In genomic region chr15:80152896-80153876, GRCh38 we compare ENCODE assay signal across 8 cellular contexts. TPM values are rescaled to one million over a fixed set of nuclear protein-coding genes. Genes with fewer than 3 reads are reported as not detected.
DNase-seq lines count a peak whose midpoint lies in the region; ATAC-seq and TF ChIP-seq lines count a peak whose summit lies in the region.

Gene FAH (plus strand): TSS chr15:80152999. CDS start chr15:80153055, 56 bp downstream.

- POLR2A ChIA-PET in A673 (lab: Charles Lee; ENCODE audit: low non-redundant PET) = no interaction called here

- no TSS peak for BruUV-seq in A673 (replicated peaks; lab: Mats Ljungman, UMichigan)

- peak within 1 kb of the TSS; percentile 84 for H2AFZ ChIP-seq in OCI-LY3 (ENCODE audit: low read depth, low read length)

- no peak within 1 kb of the TSS for H3K27ac ChIP-seq in A673 (ENCODE audit: low read depth, low read length, poor library complexity, severe bottlenecking)
- H3K27ac ChIP-seq in OCI-LY3 (ENCODE audit: low read length) = no peak within 1 kb of the TSS

- H3K4me1 ChIP-seq in A673 (ENCODE audit: insufficient read depth, low read length, poor library complexity, severe bottlenecking) (peaks cover 4% of the 10 kb centered on the region), OCI-LY3 (ENCODE audit: low read length) (peaks cover 30% of the 10 kb centered on the region)

- H3K9me3 ChIP-seq in A673 (ENCODE audit: low read depth, low read length, poor library complexity, severe bottlenecking) = no peaks in the 10 kb centered on the region
- H3K9me3 ChIP-seq in OCI-LY3 (ENCODE audit: insufficient read depth, low read length) = no peaks in the 10 kb centered on the region

- peak within 1 kb of the TSS; percentile 75 for H3K9ac ChIP-seq in OCI-LY3 (ENCODE audit: low read length)

- ATAC-seq in GM18502 (IDR thresholded peaks at IDR 0.05; ENCODE audit: poor library complexity, unreplicated experiment) = peak; percentile 51
- peak; percentile 50 for ATAC-seq in HG02981 (IDR thresholded peaks at IDR 0.05; ENCODE audit: unreplicated experiment)
- peak; percentile 50 for ATAC-seq in omental fat pad (ENCODE audit: low FRiP score)
- no peak for ATAC-seq in HG03378 (IDR thresholded peaks at IDR 0.05; ENCODE audit: unreplicated experiment)

- no peaks in the 10 kb centered on the region for H3K36me3 ChIP-seq in A673 (ENCODE audit: insufficient read depth, low read length, poor library complexity, severe bottlenecking)
- no peaks in the 10 kb centered on the region for H3K36me3 ChIP-seq in OCI-LY3 (replicated peaks; ENCODE audit: low read depth, low read length)

- H3K4me2 ChIP-seq in OCI-LY3 (ENCODE audit: low read length) = peak within 1 kb of the TSS; percentile 97

- no peaks in the 10 kb centered on the region for H4K20me1 ChIP-seq in OCI-LY3 (ENCODE audit: insufficient read depth, low read length)

- H3K79me2 ChIP-seq in OCI-LY3 (ENCODE audit: low read length) = no peaks in the 10 kb centered on the region

- H3K27me3 ChIP-seq in A673 (replicated peaks; ENCODE audit: insufficient read depth, low read depth, low read length, poor library complexity) = no peaks in the 10 kb centered on the region
- peaks cover 5% of the 10 kb centered on the region; the same call in 1 of the 2 replicates for H3K27me3 ChIP-seq in OCI-LY3 (ENCODE audit: low read depth, low read length)

- DNase-seq in A673 (ENCODE audit: low spot score) (peak; percentile 42), glomerular endothelial cell (ENCODE audit: extremely low read depth, low read depth, low spot score) (no peak), omental fat pad (ENCODE audit: low spot score) (no peak)
- DNase-seq in activated gamma-delta T cell treated with anti-CD3 and anti-CD28 coated beads, Interleukin-2, amount 50 U/mL, for 16 hours (ENCODE audit: low read depth) = peak; percentile 4

- intact Hi-C loops in A673 (cut with micrococcal nuclease; ENCODE audit: unreplicated experiment) = no loop called here

- peak within 1 kb of the TSS; percentile 67 for H3K4me3 ChIP-seq in A673 (ENCODE audit: low read depth, low read length, poor library complexity, severe bottlenecking)
- peak within 1 kb of the TSS; percentile 96 for H3K4me3 ChIP-seq in OCI-LY3 (ENCODE audit: low read length)

- TF ChIP-seq CTCF in A673 (conservative IDR thresholded peaks at IDR 0.05; ENCODE audit: low read depth, low read length) (no peak), OCI-LY3 (IDR thresholded peaks at IDR 0.05; ENCODE audit: low read depth, low read length) (no peak), omental fat pad (IDR thresholded peaks at IDR 0.05) (no peak)

- CTCF ChIA-PET in A673 (lab: Charles Lee) = interaction anchor here (0.7 kb wide), 1 partner anchor 24 kb away, joined by 12 read pairs; no protein-coding TSS in a partner anchor

RNA-seq across cellular contexts. Expression of gene FAH, which starts in this region (rescaled TPM):
- 2.0 and 5.3 TPM in 2 replicates for total RNA-seq in A673 (2021)
- total RNA-seq in glomerular endothelial cell = 14.9 and 23.9 TPM in 2 replicates
- total RNA-seq in omental fat pad = 100 to 1,000 TPM in 1 of 4 donors, 10 to 100 TPM in 3; 52.7 to 109 (median 83.0) TPM

Comparison
In these comparisons a context has a peak if more than half of its experiments do, and no peak if none do; other contexts are left out.
1. DNase-seq: peak in A673 (single experiment) and activated gamma-delta T cell treated with anti-CD3 and anti-CD28 coated beads, Interleukin-2, amount 50 U/mL, for 16 hours (single experiment); none in glomerular endothelial cell (single experiment) and omental fat pad (single experiment).